31 cellular contexts compared by ENCODE assay signal in the genomic region with DNA sequence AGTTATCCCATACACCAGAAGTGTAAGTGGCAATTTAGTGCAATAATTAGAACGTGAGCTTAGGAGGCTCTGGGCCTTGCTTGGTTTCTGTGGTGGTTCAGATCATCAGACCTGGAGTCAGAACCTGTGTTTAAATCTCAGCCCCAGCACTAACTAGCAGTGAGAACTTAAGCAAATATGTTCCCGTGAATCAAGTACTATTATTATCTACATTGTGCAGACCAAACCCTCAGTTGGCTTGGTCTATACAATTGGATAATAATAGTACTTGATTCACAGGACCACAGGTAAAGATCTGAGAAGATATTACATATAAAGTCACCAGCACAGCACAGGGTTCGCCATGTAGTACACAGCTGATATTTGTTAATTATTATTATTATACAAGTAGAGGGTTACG.
"Had no signal": no experiment of that assay in that cellular context is flagged by ENCODE, and none has a peak within 500 bp of the region (broad histone marks: within the 10 kb centered on the region; RNA-seq: fewer than 3 reads in every experiment).

No MANE protein-coding gene starts in this region.

- H3K27ac Mint-ChIP-seq: naive B cell; naive thymus-derived CD8-positive, alpha-beta T cell; natural killer cell treated with Interleukin-12 subunit alpha and Interleukin-12 subunit beta and Interleukin-15 and Interleukin-18, amount 100 ng/mL, for 72 hours; nephron progenitor cell; stimulated activated memory B cell treated with anti-CD40 and anti-IgM and Interleukin-4, amounts not matched to agents 10 μg/mL and 1 μg/mL and 100 μg/mL, for 72 hours; stimulated activated naive CD8-positive, alpha-beta T cell treated with anti-CD3 and anti-CD28 coated beads, Interleukin-15, amount 100 ng/mL, for 72 hours; type B pancreatic cell had no signal

- H3K4me1 ChIP-seq: pancreas, prostate gland, right lobe of liver, sigmoid colon, spleen, suprapubic skin, testis, tibial artery, transverse colon, vagina had no signal

- H3K9me3 ChIP-seq: neutrophil, pancreas, prostate gland, right lobe of liver, sigmoid colon, spleen, suprapubic skin, testis, tibial artery, transverse colon, vagina had no signal

- H3K27ac ChIP-seq: neutrophil, pancreas, prostate gland, right lobe of liver, sigmoid colon, skin epidermis, spleen, suprapubic skin, testis, tibial artery, transverse colon, vagina had no signal

- ATAC-seq: naive thymus-derived CD8-positive, alpha-beta T cell; natural killer cell treated with Interleukin-12 subunit alpha and Interleukin-12 subunit beta and Interleukin-15 and Interleukin-18, amount 100 ng/mL, for 72 hours; pancreas; right cardiac atrium; right lobe of liver; stimulated activated memory B cell treated with anti-CD40 and anti-IgM and Interleukin-4, amounts not matched to agents 10 μg/mL and 1 μg/mL and 100 μg/mL, for 72 hours; stimulated activated naive CD8-positive, alpha-beta T cell treated with anti-CD3 and anti-CD28 coated beads, Interleukin-15, amount 100 ng/mL, for 72 hours; stimulated activated naive CD8-positive, alpha-beta T cell treated with anti-CD3 and anti-CD28 coated beads, Interleukin-15, Interleukin-2, amounts not matched to agents 100 U/mL and 50 U/mL, for 24 hours had no signal

- H3K4me1 Mint-ChIP-seq: naive B cell; naive thymus-derived CD8-positive, alpha-beta T cell; stimulated activated memory B cell treated with anti-CD40 and anti-IgM and Interleukin-4, amounts not matched to agents 10 μg/mL and 1 μg/mL and 100 μg/mL, for 72 hours; stimulated activated naive CD8-positive, alpha-beta T cell treated with anti-CD3 and anti-CD28 coated beads, Interleukin-15, amount 100 ng/mL, for 72 hours had no signal

- H3K27me3 Mint-ChIP-seq: natural killer cell treated with Interleukin-12 subunit alpha and Interleukin-12 subunit beta and Interleukin-15 and Interleukin-18, amount 100 ng/mL, for 72 hours; stimulated activated memory B cell treated with anti-CD40 and anti-IgM and Interleukin-4, amounts not matched to agents 10 μg/mL and 1 μg/mL and 100 μg/mL, for 72 hours had no signal

- H3K4me3 Mint-ChIP-seq: naive B cell; naive thymus-derived CD8-positive, alpha-beta T cell; natural killer cell treated with Interleukin-12 subunit alpha and Interleukin-12 subunit beta and Interleukin-15 and Interleukin-18, amount 100 ng/mL, for 72 hours; nephron progenitor cell; neural crest cell; stimulated activated memory B cell treated with anti-CD40 and anti-IgM and Interleukin-4, amounts not matched to agents 10 μg/mL and 1 μg/mL and 100 μg/mL, for 72 hours; stimulated activated naive CD8-positive, alpha-beta T cell treated with anti-CD3 and anti-CD28 coated beads, Interleukin-15, amount 100 ng/mL, for 72 hours; type B pancreatic cell had no signal

- H3K9me3 Mint-ChIP-seq: naive thymus-derived CD8-positive, alpha-beta T cell; natural killer cell treated with Interleukin-12 subunit alpha and Interleukin-12 subunit beta and Interleukin-15 and Interleukin-18, amount 100 ng/mL, for 72 hours; neural crest cell; stimulated activated memory B cell treated with anti-CD40 and anti-IgM and Interleukin-4, amounts not matched to agents 10 μg/mL and 1 μg/mL and 100 μg/mL, for 72 hours had no signal

- H3K36me3 ChIP-seq: neutrophil, pancreas, prostate gland, right lobe of liver, sigmoid colon, spleen, suprapubic skin, tibial artery, transverse colon, vagina had no signal

- DNase-seq: naive B cell; naive thymus-derived CD8-positive, alpha-beta T cell; nephron progenitor cell; nucleus accumbens; pancreas; right cardiac atrium; right lobe of liver; sigmoid colon; spleen; stimulated activated CD4-positive, alpha-beta T cell treated with anti-CD3 and anti-CD28 coated beads, Interleukin-12 subunit alpha, Interleukin-12 subunit beta, amount 100 ng/mL, for 4 hours; stimulated activated CD4-positive, alpha-beta T cell treated with anti-CD3 and anti-CD28 coated beads, Interleukin-1b, Interleukin-23, amount 100 ng/mL, for 48 hours; stimulated activated CD4-positive, alpha-beta T cell treated with anti-CD3 and anti-CD28 coated beads, Interleukin-4, amount 100 ng/mL, for 1 hour; stimulated activated CD4-positive, alpha-beta T cell treated with anti-CD3 and anti-CD28 coated beads, Interleukin-4, amount 100 ng/mL, for 4 hours; stimulated activated CD8-positive, alpha-beta memory T cell treated with anti-CD3 and anti-CD28 coated beads, Interleukin-4, amount 100 ng/mL, for 48 hours; stimulated activated naive CD4-positive, alpha-beta T cell; stimulated activated naive CD8-positive, alpha-beta T cell treated with anti-CD3 and anti-CD28 coated beads, Interleukin-15, amount 100 ng/mL, for 72 hours; stimulated activated naive CD8-positive, alpha-beta T cell treated with anti-CD3 and anti-CD28 coated beads, Interleukin-15, Interleukin-2, amounts not matched to agents 100 U/mL and 50 U/mL, for 24 hours; substantia nigra; testis; tibial artery; transverse colon had no signal

- H3K36me3 Mint-ChIP-seq: naive thymus-derived CD8-positive, alpha-beta T cell; natural killer cell treated with Interleukin-12 subunit alpha and Interleukin-12 subunit beta and Interleukin-15 and Interleukin-18, amount 100 ng/mL, for 72 hours; stimulated activated memory B cell treated with anti-CD40 and anti-IgM and Interleukin-4, amounts not matched to agents 10 μg/mL and 1 μg/mL and 100 μg/mL, for 72 hours; type B pancreatic cell had no signal

- H3K27me3 ChIP-seq: neutrophil, pancreas, right lobe of liver, suprapubic skin, testis, tibial artery, transverse colon, vagina had no signal

- H3K4me3 ChIP-seq: pancreas, prostate gland, right lobe of liver, sigmoid colon, skin epidermis, smooth muscle cell, spleen, suprapubic skin, testis, tibial artery, transverse colon, vagina had no signal
